8 cellular contexts compared by ENCODE assay signal in the genomic region with DNA sequence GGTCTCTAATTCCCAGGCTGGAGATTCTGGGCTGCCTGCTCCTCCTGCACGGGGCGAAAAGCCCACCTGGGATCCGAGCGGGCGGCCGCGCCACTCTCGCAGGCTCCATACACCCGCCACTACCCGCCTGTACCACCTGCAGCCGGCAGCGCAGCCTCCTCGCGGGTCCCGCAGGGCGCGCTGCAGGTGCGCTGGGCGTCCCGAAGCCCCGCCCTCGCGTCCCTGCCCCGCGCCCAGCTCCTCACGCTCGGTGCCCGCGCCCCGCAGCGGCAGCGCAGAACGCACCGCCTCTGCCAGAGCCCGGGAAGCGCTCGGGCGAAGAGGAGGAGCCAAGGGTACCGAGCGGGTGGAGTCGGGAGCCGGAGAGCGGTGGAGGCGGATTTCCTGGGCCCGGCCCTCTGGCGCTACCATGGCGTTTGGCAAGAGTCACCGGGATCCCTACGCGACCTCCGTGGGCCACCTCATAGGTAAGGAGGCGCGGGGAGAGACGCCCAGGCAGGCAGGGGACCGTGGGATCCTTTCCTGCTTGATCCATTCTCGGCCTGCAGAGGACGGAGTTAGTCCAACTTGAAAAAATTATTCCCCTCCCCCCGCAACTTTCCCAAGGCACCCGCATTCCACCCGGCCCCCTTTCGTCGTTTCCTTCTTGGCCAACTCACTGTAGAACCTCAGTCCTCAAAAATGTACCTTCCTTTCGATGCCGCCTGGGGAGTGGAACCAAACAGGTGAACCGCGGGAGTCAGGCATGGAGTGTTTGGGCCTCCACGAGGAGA. TPM values are rescaled to one million over a fixed set of nuclear protein-coding genes. Genes with fewer than 3 reads are reported as not detected.
DNase-seq lines count a peak whose midpoint lies in the region; ATAC-seq and TF ChIP-seq lines count a peak whose summit lies in the region.

A gene with protein sequence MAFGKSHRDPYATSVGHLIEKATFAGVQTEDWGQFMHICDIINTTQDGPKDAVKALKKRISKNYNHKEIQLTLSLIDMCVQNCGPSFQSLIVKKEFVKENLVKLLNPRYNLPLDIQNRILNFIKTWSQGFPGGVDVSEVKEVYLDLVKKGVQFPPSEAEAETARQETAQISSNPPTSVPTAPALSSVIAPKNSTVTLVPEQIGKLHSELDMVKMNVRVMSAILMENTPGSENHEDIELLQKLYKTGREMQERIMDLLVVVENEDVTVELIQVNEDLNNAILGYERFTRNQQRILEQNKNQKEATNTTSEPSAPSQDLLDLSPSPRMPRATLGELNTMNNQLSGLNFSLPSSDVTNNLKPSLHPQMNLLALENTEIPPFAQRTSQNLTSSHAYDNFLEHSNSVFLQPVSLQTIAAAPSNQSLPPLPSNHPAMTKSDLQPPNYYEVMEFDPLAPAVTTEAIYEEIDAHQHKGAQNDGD (plus strand): TSS at position 396 of the 773 bp plus-strand sequence. CDS start 14 bp downstream, at position 410.

- H3K79me2 ChIP-seq in Loucy (ENCODE audit: insufficient read depth, low read length) = no peaks in the 10 kb centered on the region

- H3F3A ChIP-seq in Loucy (ENCODE audit: low read depth) = no peaks in the 10 kb centered on the region

- no peaks in the 10 kb centered on the region for H3K9me3 ChIP-seq in Loucy (ENCODE audit: insufficient read depth, low read depth, low read length)
- H3K9me3 ChIP-seq in SK-N-MC (ENCODE audit: low read depth, low read length) = no peaks in the 10 kb centered on the region

- DNase-seq in GM06990 (ENCODE audit: extremely low read depth, insufficient read length) = peak; percentile 49
- DNase-seq in H7 = peak; percentile 91
- DNase-seq in SK-N-MC (ENCODE audit: low read depth, low spot score) = no peak
- DNase-seq in cerebellum (ENCODE audit: low spot score) = peak; percentile 72
- DNase-seq in kidney epithelial cell (ENCODE audit: low read depth) = no peak
- DNase-seq in stimulated activated CD4-positive, alpha-beta T cell treated with anti-CD3 and anti-CD28 coated beads, Interleukin-1b, Interleukin-23, amount 100 ng/mL, for 48 hours = peak; percentile 23

- H3K27me3 ChIP-seq in GM06990 (replicated peaks; ENCODE audit: control insufficient read depth, insufficient read depth, low read length) (no peaks in the 10 kb centered on the region; the same call in 1 of the 2 replicates), H7 (ENCODE audit: control insufficient read depth, insufficient read depth, low read length) (no peaks in the 10 kb centered on the region), Loucy (ENCODE audit: insufficient read depth, low read length, poor library complexity, severe bottlenecking) (peaks cover 6% of the 10 kb centered on the region), kidney epithelial cell (ENCODE audit: control insufficient read depth, insufficient read depth, low read length) (no peaks in the 10 kb centered on the region)

- H3K36me3 ChIP-seq in GM06990 (ENCODE audit: control insufficient read depth, insufficient read depth, low read length) (no peaks in the 10 kb centered on the region), H7 (replicated peaks; ENCODE audit: control insufficient read depth, insufficient read depth, low read length) (no peaks in the 10 kb centered on the region), Loucy (ENCODE audit: insufficient read depth, low read length) (no peaks in the 10 kb centered on the region), SK-N-MC (ENCODE audit: insufficient read depth, low read length) (peaks cover 20% of the 10 kb centered on the region), kidney epithelial cell (ENCODE audit: control insufficient read depth, insufficient read depth, low read length) (no peaks in the 10 kb centered on the region)

- ATAC-seq in GM21515 (IDR thresholded peaks at IDR 0.05; ENCODE audit: unreplicated experiment) = no peak

- H3K4me3 ChIP-seq in GM06990 (replicated peaks; ENCODE audit: low read depth, low read length) (peak within 1 kb of the TSS; percentile 52), H7 (ENCODE audit: insufficient read depth, low read depth, low read length) (peak within 1 kb of the TSS; percentile 77), Loucy (ENCODE audit: low read length, poor library complexity, severe bottlenecking) (peak within 1 kb of the TSS; percentile 14), SK-N-MC (peak within 1 kb of the TSS; percentile 1; the same call in 1 of the 2 replicates), kidney epithelial cell (ENCODE audit: low read depth, low read length) (peak within 1 kb of the TSS; percentile 56)

- peak within 1 kb of the TSS; percentile 44; the same call in 1 of the 2 replicates for H3K27ac ChIP-seq in SK-N-MC

- H2AFZ ChIP-seq in Loucy (ENCODE audit: low read length) = peak within 1 kb of the TSS; percentile 71

- no peaks in the 10 kb centered on the region for H3K4me1 ChIP-seq in Loucy (ENCODE audit: insufficient read depth, low read length, poor library complexity, severe bottlenecking)

- no peaks in the 10 kb centered on the region for H4K20me1 ChIP-seq in Loucy (ENCODE audit: insufficient read depth, low read length, poor library complexity, severe bottlenecking)

- H3K9me2 ChIP-seq in Loucy (replicated peaks; ENCODE audit: low read depth, low read length) = no peaks in the 10 kb centered on the region

- H3K9ac ChIP-seq in Loucy (ENCODE audit: low read depth, low read length, poor library complexity, severe bottlenecking) (no peak within 1 kb of the TSS), SK-N-MC (ENCODE audit: insufficient read length) (peak within 1 kb of the TSS; percentile 89)

- H3K4me2 ChIP-seq in Loucy (ENCODE audit: low read depth, low read length, poor library complexity, severe bottlenecking) = peak within 1 kb of the TSS; percentile 53

- peak; percentile 5 for TF ChIP-seq CTCF in GM06990 (IDR thresholded peaks at IDR 0.05; ENCODE audit: insufficient read depth, low read length, poor library complexity, severe bottlenecking)
- no peak for TF ChIP-seq CTCF in Loucy (conservative IDR thresholded peaks at IDR 0.05; ENCODE audit: low read length)
- TF ChIP-seq CTCF in kidney epithelial cell (IDR thresholded peaks at IDR 0.05; ENCODE audit: insufficient read depth, low read length, poor library complexity, severe bottlenecking) = peak; percentile 17

RNA-seq across cellular contexts. Expression of the gene that starts here (rescaled TPM):
- total RNA-seq in H7 (2014; rRNA removed; shearing (Covaris generic)) = 61.9 and 75.7 TPM in 2 replicates
- total RNA-seq in cerebellum (15.6 TPM), kidney epithelial cell (70.7 and 76.0 TPM in 2 replicates)

Comparison
In these comparisons a context has a peak if more than half of its experiments do, and no peak if none do; other contexts are left out.
1. DNase-seq: peak in GM06990 (single experiment), H7 (single experiment), cerebellum (single experiment) and stimulated activated CD4-positive, alpha-beta T cell treated with anti-CD3 and anti-CD28 coated beads, Interleukin-1b, Interleukin-23, amount 100 ng/mL, for 48 hours (single experiment); none in SK-N-MC (single experiment) and kidney epithelial cell (single experiment).
2. H3K4me3 ChIP-seq: peak in every context shown above with its lines; median percentile 77 in H7; 56 in kidney epithelial cell; 52 in GM06990; 14 in Loucy; 1 in SK-N-MC.